ENCODE assay signal across 19 cellular contexts in the genomic region with DNA sequence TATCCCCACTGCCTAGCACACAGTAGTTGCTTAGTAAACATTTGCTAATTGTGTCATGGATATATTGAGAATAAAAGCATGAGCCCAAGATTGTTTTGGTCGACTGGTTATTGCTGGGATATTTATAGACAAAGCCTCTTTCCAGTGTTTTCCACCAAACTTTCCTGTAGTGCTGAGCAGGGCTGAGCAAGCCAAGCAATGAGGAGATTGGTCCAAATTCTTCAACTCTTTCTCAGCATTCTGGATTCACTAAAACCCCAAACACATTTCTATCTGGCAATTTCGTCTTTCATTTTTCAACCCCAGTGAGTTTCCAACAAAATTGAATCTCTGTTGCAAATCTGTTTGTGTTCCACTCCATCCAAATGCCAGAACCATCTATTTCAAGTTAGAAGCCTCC. TPM values are rescaled to one million over a fixed set of nuclear protein-coding genes. Genes with fewer than 3 reads are reported as not detected.
DNase-seq lines count a peak whose midpoint lies in the region; ATAC-seq and TF ChIP-seq lines count a peak whose summit lies in the region.
"Had no signal": no experiment of that assay in that cellular context is flagged by ENCODE, and none has a peak within 500 bp of the region (broad histone marks: within the 10 kb centered on the region; RNA-seq: fewer than 3 reads in every experiment).

No MANE protein-coding gene starts in this region.

- no peaks in the 10 kb centered on the region for H3K4me1 Mint-ChIP-seq in stimulated activated memory B cell treated with anti-CD40 and anti-IgM and Interleukin-4, amounts not matched to agents 10 μg/mL and 1 μg/mL and 100 μg/mL, for 72 hours
- H3K4me1 Mint-ChIP-seq: CD4-positive, CD25-positive, alpha-beta regulatory T cell had no signal

- TF ChIP-seq POLR2A in spleen (IDR thresholded peaks at IDR 0.05): no peak

- H3K9ac ChIP-seq in SK-N-SH: no peak overlapping the region

- no peak overlapping the region for H3K4me3 Mint-ChIP-seq in stimulated activated memory B cell treated with anti-CD40 and anti-IgM and Interleukin-4, amounts not matched to agents 10 μg/mL and 1 μg/mL and 100 μg/mL, for 72 hours
- H3K4me3 Mint-ChIP-seq: CD4-positive, CD25-positive, alpha-beta regulatory T cell had no signal

- no peaks in the 10 kb centered on the region for H3K36me3 Mint-ChIP-seq in stimulated activated memory B cell treated with anti-CD40 and anti-IgM and Interleukin-4, amounts not matched to agents 10 μg/mL and 1 μg/mL and 100 μg/mL, for 72 hours
- H3K36me3 Mint-ChIP-seq: CD4-positive, CD25-positive, alpha-beta regulatory T cell had no signal

- H3K4me3 ChIP-seq in SK-N-SH (ENCODE audit: low read depth in 2 of 2, low read length in 1 of 2): no peak overlapping the region
- H3K4me3 ChIP-seq in fibroblast of villous mesenchyme (ENCODE audit: low read depth, low read length): no peak overlapping the region
- H3K4me3 ChIP-seq in spleen: no peak overlapping the region
- H3K4me3 ChIP-seq: Peyer's patch had no signal

- H3K4me1 ChIP-seq in SK-N-SH (ENCODE audit: control insufficient read depth in 1 of 2, insufficient read depth in 2 of 2, low read depth in 1 of 2, low read length in 1 of 2) (peaks cover 0 to 4% of the 10 kb centered on the region in 2 experiments; a peak in 1 of 4 replicates), spleen (no peaks in the 10 kb centered on the region)
- H3K4me1 ChIP-seq: Peyer's patch had no signal

- no peaks in the 10 kb centered on the region for H3K27me3 ChIP-seq in SK-N-SH (ENCODE audit: insufficient read depth)
- no peaks in the 10 kb centered on the region for H3K27me3 ChIP-seq in spleen (replicated peaks in 1 of 7)
- H3K27me3 ChIP-seq: Peyer's patch had no signal

- no peaks in the 10 kb centered on the region for H3K9me3 Mint-ChIP-seq in stimulated activated memory B cell treated with anti-CD40 and anti-IgM and Interleukin-4, amounts not matched to agents 10 μg/mL and 1 μg/mL and 100 μg/mL, for 72 hours

- no peaks in the 10 kb centered on the region for H3K79me2 ChIP-seq in SK-N-SH (ENCODE audit: insufficient read depth)

- H4K20me1 ChIP-seq in SK-N-SH (ENCODE audit: insufficient read depth): no peaks in the 10 kb centered on the region

- TF ChIP-seq CTCF in SK-N-SH (IDR thresholded peaks at IDR 0.05) (no peak), fibroblast of villous mesenchyme (IDR thresholded peaks at IDR 0.05; ENCODE audit: insufficient read depth, low read depth, low read length) (no peak), spleen (IDR thresholded peaks at IDR 0.05 in 8 of 11, conservative IDR thresholded peaks at IDR 0.05 in 3 of 11) (no peak)

- DNase-seq in AG08396 (ENCODE audit: low spot score) (peak; percentile 14), SK-N-SH (no peak), fibroblast of villous mesenchyme (ENCODE audit: low read depth) (peak; percentile 23), sciatic nerve (ENCODE audit: low spot score) (no peak), spleen (no peak)
- DNase-seq: AML-193; CD4-positive, CD25-positive, alpha-beta regulatory T cell; DMS79; GDM1; H7; Kasumi-1; NCI-H1417 treated with DMSO at 0.1 percent for 48 hours; NCI-H2029; NCI-H510A treated with DMSO at 0.1 percent for 48 hours; Peyer's patch; SHP77 treated with DMSO at 0.1 percent for 48 hours had no signal

- 41% methylated on average over 2 of the region's 2 CpGs for WGBS in SK-N-SH (ENCODE audit: low lambda C conversion rate)
- 53 to 97% (median 72%) methylated on average over 2 of the region's 2 CpGs for WGBS in spleen, 5 donors

- peak overlapping the region; percentile 61 to 86; a peak in 3 of 4 replicates for H3K27ac ChIP-seq in SK-N-SH (ENCODE audit: low read depth in 2 of 2, low read length in 1 of 2)
- H3K27ac ChIP-seq in spleen: no peak overlapping the region
- H3K27ac ChIP-seq: Peyer's patch had no signal

- no peak overlapping the region for H3K27ac Mint-ChIP-seq in stimulated activated memory B cell treated with anti-CD40 and anti-IgM and Interleukin-4, amounts not matched to agents 10 μg/mL and 1 μg/mL and 100 μg/mL, for 72 hours
- H3K27ac Mint-ChIP-seq: CD4-positive, CD25-positive, alpha-beta regulatory T cell had no signal

- no peak overlapping the region for H3K4me2 ChIP-seq in SK-N-SH

- H2AFZ ChIP-seq in SK-N-SH (ENCODE audit: low read depth): peak overlapping the region; percentile 26; the same call in 1 of the 2 replicates

- intact Hi-C loops in sciatic nerve (cut with DNase I) (no loop called here), spleen (cut with DNase I; ENCODE audit: low total_unique reads) (no loop called here)

- H3F3A ChIP-seq in SK-N-SH (replicated peaks; ENCODE audit: insufficient read depth): peaks cover 5% of the 10 kb centered on the region

- no peaks in the 10 kb centered on the region for H3K9me2 ChIP-seq in SK-N-SH

- TF ChIP-seq RAD21 in SK-N-SH (IDR thresholded peaks at IDR 0.05; ENCODE audit: low read length): no peak

- TF ChIP-seq EP300 in SK-N-SH (IDR thresholded peaks at IDR 0.05; ENCODE audit: borderline replicate concordance in 1 of 2, low read depth in 1 of 2, low read length in 1 of 2): no peak

- peaks cover 8% of the 10 kb centered on the region for H3K27me3 Mint-ChIP-seq in stimulated activated memory B cell treated with anti-CD40 and anti-IgM and Interleukin-4, amounts not matched to agents 10 μg/mL and 1 μg/mL and 100 μg/mL, for 72 hours

- POLR2A ChIA-PET in SK-N-SH (lab: Yijun Ruan, JAX): no interaction called here

- peak; percentile 66 for ATAC-seq in sciatic nerve
- ATAC-seq in GM21381 (IDR thresholded peaks at IDR 0.05; ENCODE audit: unreplicated experiment): no peak
- no peak for ATAC-seq in GM21528 (IDR thresholded peaks at IDR 0.05; ENCODE audit: low FRiP score, unreplicated experiment)
- no peak for ATAC-seq in stimulated activated memory B cell treated with anti-CD40 and anti-IgM and Interleukin-4, amounts not matched to agents 10 μg/mL and 1 μg/mL and 100 μg/mL, for 72 hours

- H3K36me3 ChIP-seq in SK-N-SH (replicated peaks in 1 of 2; ENCODE audit: control insufficient read depth in 1 of 2, insufficient read depth in 2 of 2, low read length in 1 of 2): no peaks in the 10 kb centered on the region
- H3K36me3 ChIP-seq in spleen: no peaks in the 10 kb centered on the region
- H3K36me3 ChIP-seq: Peyer's patch had no signal

- no peaks in the 10 kb centered on the region for H3K9me3 ChIP-seq in SK-N-SH
- no peaks in the 10 kb centered on the region for H3K9me3 ChIP-seq in spleen
- H3K9me3 ChIP-seq: Peyer's patch had no signal

- CTCF ChIA-PET in SK-N-SH (lab: Yijun Ruan, JAX): no interaction called here

TF ChIP-seq in SK-N-SH, 30 proteins besides CTCF, POLR2A, EP300 and RAD21 (continues in another document):
- TF ChIP-seq NRF1 (IDR thresholded peaks at IDR 0.05; ENCODE audit: low read depth, low read length) (no peak), CHD2 (IDR thresholded peaks at IDR 0.05; ENCODE audit: low read length, partially characterized antibody) (no peak), GABPA (IDR thresholded peaks at IDR 0.05; ENCODE audit: low read depth) (no peak), TEAD4 (IDR thresholded peaks at IDR 0.05; ENCODE audit: borderline replicate concordance, insufficient read depth) (no peak), FOXJ3 (CRISPR knock-in tag; IDR thresholded peaks at IDR 0.05) (no peak), FOSL2 (IDR thresholded peaks at IDR 0.05; ENCODE audit: borderline replicate concordance, low read depth) (no peak), GATA2 (CRISPR knock-in tag; IDR thresholded peaks at IDR 0.05) (no peak), SMC3 (IDR thresholded peaks at IDR 0.05; ENCODE audit: low read depth, low read length) (no peak), MXI1 (IDR thresholded peaks at IDR 0.05; ENCODE audit: low read depth, low read length) (no peak)
- TF ChIP-seq, protein P1, sequence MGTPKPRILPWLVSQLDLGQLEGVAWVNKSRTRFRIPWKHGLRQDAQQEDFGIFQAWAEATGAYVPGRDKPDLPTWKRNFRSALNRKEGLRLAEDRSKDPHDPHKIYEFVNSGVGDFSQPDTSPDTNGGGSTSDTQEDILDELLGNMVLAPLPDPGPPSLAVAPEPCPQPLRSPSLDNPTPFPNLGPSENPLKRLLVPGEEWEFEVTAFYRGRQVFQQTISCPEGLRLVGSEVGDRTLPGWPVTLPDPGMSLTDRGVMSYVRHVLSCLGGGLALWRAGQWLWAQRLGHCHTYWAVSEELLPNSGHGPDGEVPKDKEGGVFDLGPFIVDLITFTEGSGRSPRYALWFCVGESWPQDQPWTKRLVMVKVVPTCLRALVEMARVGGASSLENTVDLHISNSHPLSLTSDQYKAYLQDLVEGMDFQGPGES (IDR thresholded peaks at IDR 0.05; ENCODE audit: low read depth, low read length): no peak
- TF ChIP-seq, protein P2, sequence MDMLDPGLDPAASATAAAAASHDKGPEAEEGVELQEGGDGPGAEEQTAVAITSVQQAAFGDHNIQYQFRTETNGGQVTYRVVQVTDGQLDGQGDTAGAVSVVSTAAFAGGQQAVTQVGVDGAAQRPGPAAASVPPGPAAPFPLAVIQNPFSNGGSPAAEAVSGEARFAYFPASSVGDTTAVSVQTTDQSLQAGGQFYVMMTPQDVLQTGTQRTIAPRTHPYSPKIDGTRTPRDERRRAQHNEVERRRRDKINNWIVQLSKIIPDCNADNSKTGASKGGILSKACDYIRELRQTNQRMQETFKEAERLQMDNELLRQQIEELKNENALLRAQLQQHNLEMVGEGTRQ (IDR thresholded peaks at IDR 0.05; ENCODE audit: borderline replicate concordance, low read depth, low read length): no peak
- TF ChIP-seq, protein P3, sequence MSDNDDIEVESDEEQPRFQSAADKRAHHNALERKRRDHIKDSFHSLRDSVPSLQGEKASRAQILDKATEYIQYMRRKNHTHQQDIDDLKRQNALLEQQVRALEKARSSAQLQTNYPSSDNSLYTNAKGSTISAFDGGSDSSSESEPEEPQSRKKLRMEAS (IDR thresholded peaks at IDR 0.05; ENCODE audit: low read depth): no peak

RNA-seq across cellular contexts. Expression of a gene that starts 31.9 kb away (rescaled TPM):
- polyA plus RNA-seq in SK-N-SH (2012; rRNA removed): 58.4 and 74.1 TPM in 2 replicates
- polyA plus RNA-seq in SK-N-SH (2012; cell fraction: cytosol; rRNA removed): 79.7 and 97.9 TPM in 2 replicates
- polyA plus RNA-seq in SK-N-SH (2012; cell fraction: nucleus; rRNA removed): 40.2 and 75.3 TPM in 2 replicates
- total RNA-seq in fibroblast of villous mesenchyme: 288 and 293 TPM in 2 replicates
- 74.4 TPM for total RNA-seq in sciatic nerve
- total RNA-seq in spleen: 10 to 100 TPM; 42.7 to 90.0 (median 63.3) TPM
- polyA plus RNA-seq in spleen: 10 to 100 TPM; 43.2 to 45.5 (median 45.0) TPM

Comparison
In these comparisons a context has a peak if more than half of its experiments do, and no peak if none do; other contexts are left out.
1. DNase-seq: peak in AG08396 (single experiment) and fibroblast of villous mesenchyme (single experiment); none in SK-N-SH (single experiment), sciatic nerve (single experiment) and spleen (single experiment).
2. H3K27ac ChIP-seq: peak in SK-N-SH (2 of 2); none in spleen (0 of 8).